Comparison of ENCODE assay signal across 18 cellular contexts in the genomic region with DNA sequence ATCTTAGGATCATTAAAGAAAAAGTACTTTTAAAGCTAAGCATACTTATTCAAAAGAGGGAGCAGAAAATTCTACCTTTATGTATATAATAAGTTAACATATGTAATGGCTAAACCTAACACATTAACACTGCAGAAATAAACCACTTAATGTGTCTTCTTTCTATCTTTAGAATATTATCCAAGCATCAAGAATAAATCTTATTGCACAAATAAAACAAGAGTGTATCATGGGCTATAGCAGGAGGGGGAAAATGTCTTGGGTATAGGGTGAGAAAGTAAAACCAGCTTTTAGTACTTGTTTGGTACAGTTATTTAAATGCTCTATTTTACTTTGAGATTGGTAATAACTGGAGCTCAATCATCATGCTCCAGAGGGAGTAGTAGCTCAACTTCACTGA. TPM values are rescaled to one million over a fixed set of nuclear protein-coding genes. Genes with fewer than 3 reads are reported as not detected.
DNase-seq lines count a peak whose midpoint lies in the region; ATAC-seq and TF ChIP-seq lines count a peak whose summit lies in the region.
"Had no signal": no experiment of that assay in that cellular context is flagged by ENCODE, and none has a peak within 500 bp of the region (broad histone marks: within the 10 kb centered on the region; RNA-seq: fewer than 3 reads in every experiment).

No MANE protein-coding gene starts in this region.

- H3K27me3 Mint-ChIP-seq in activated naive CD8-positive, alpha-beta T cell treated with anti-CD3 and anti-CD28 coated beads for 36 hours: no peaks in the 10 kb centered on the region
- H3K27me3 Mint-ChIP-seq in stimulated activated naive CD8-positive, alpha-beta T cell treated with anti-CD3 and anti-CD28 coated beads, Interleukin-15, amount 100 ng/mL, for 72 hours: no peaks in the 10 kb centered on the region
- H3K27me3 Mint-ChIP-seq: type B pancreatic cell had no signal

- DNase-seq in activated naive CD4-positive, alpha-beta T cell treated with anti-CD3 and anti-CD28 coated beads, Interleukin-2, amount 50 U/mL, for 72 hours (ENCODE audit: low spot score in 2 of 2): no peak
- DNase-seq in activated naive CD4-positive, alpha-beta T cell treated with anti-CD3 and anti-CD28 coated beads, Interleukin-2, amount 50 U/mL, for 16 hours: no peak
- DNase-seq in activated naive CD8-positive, alpha-beta T cell treated with anti-CD3 and anti-CD28 coated beads for 36 hours: no peak
- no peak for DNase-seq in stimulated activated naive CD8-positive, alpha-beta T cell treated with anti-CD3 and anti-CD28 coated beads, Interleukin-15, amount 100 ng/mL, for 72 hours
- DNase-seq in RKO (ENCODE audit: low spot score) (no peak), GDM1 (lab: John Stamatoyannopoulos, UW) (no peak)
- DNase-seq: activated B cell treated with CpG ODN at 0.5 μM for 24 hours; effector memory CD4-positive, alpha-beta T cell; lower lobe of right lung; midbrain; NCI-H146; NCI-H226; NCI-H69; occipital lobe; SHP77 treated with DMSO at 0.1 percent for 48 hours had no signal

- H3K9me3 Mint-ChIP-seq in activated naive CD4-positive, alpha-beta T cell treated with anti-CD3 and anti-CD28 coated beads, Interleukin-2, amount 50 U/mL, for 72 hours: peaks cover 0 to 3% of the 10 kb centered on the region in 2 donors
- H3K9me3 Mint-ChIP-seq in activated naive CD8-positive, alpha-beta T cell treated with anti-CD3 and anti-CD28 coated beads for 36 hours: peaks cover 20% of the 10 kb centered on the region
- H3K9me3 Mint-ChIP-seq in stimulated activated naive CD8-positive, alpha-beta T cell treated with anti-CD3 and anti-CD28 coated beads, Interleukin-15, amount 100 ng/mL, for 72 hours: no peaks in the 10 kb centered on the region
- H3K9me3 Mint-ChIP-seq: activated B cell treated with CpG ODN at 0.5 μM for 24 hours; natural killer cell treated with Interleukin-12 subunit alpha and Interleukin-12 subunit beta and Interleukin-15 and Interleukin-18, amount 100 ng/mL, for 72 hours; type B pancreatic cell had no signal

- peak overlapping the region; percentile 87 to 98 for H3K27ac Mint-ChIP-seq in activated naive CD4-positive, alpha-beta T cell treated with anti-CD3 and anti-CD28 coated beads, Interleukin-2, amount 50 U/mL, for 72 hours
- H3K27ac Mint-ChIP-seq in activated naive CD8-positive, alpha-beta T cell treated with anti-CD3 and anti-CD28 coated beads for 36 hours: peak overlapping the region; percentile 92
- peak overlapping the region; percentile 91 to 96 for H3K27ac Mint-ChIP-seq in stimulated activated naive CD8-positive, alpha-beta T cell treated with anti-CD3 and anti-CD28 coated beads, Interleukin-15, amount 100 ng/mL, for 72 hours
- H3K27ac Mint-ChIP-seq: activated B cell treated with CpG ODN at 0.5 μM for 24 hours, type B pancreatic cell had no signal

- H3K36me3 Mint-ChIP-seq in activated naive CD4-positive, alpha-beta T cell treated with anti-CD3 and anti-CD28 coated beads, Interleukin-2, amount 50 U/mL, for 72 hours: peaks cover 35 to 61% of the 10 kb centered on the region in 2 donors
- H3K36me3 Mint-ChIP-seq in activated naive CD8-positive, alpha-beta T cell treated with anti-CD3 and anti-CD28 coated beads for 36 hours: peaks cover 87% of the 10 kb centered on the region
- H3K36me3 Mint-ChIP-seq: natural killer cell treated with Interleukin-12 subunit alpha and Interleukin-12 subunit beta and Interleukin-15 and Interleukin-18, amount 100 ng/mL, for 72 hours; type B pancreatic cell had no signal

- peaks cover 87% of the 10 kb centered on the region for H3K4me1 Mint-ChIP-seq in activated naive CD8-positive, alpha-beta T cell treated with anti-CD3 and anti-CD28 coated beads for 36 hours
- H3K4me1 Mint-ChIP-seq in stimulated activated naive CD8-positive, alpha-beta T cell treated with anti-CD3 and anti-CD28 coated beads, Interleukin-15, amount 100 ng/mL, for 72 hours: peaks cover 95% of the 10 kb centered on the region
- H3K4me1 Mint-ChIP-seq: activated B cell treated with CpG ODN at 0.5 μM for 24 hours had no signal

- no peak for ATAC-seq in activated naive CD4-positive, alpha-beta T cell treated with anti-CD3 and anti-CD28 coated beads, Interleukin-2, amount 50 U/mL, for 72 hours
- ATAC-seq in SK-N-SH treated with all-trans-retinoic acid at 6 μM for 48 hours: 0 out of 3 replicates have a peak, but pooled peaks have one; percentile 8
- ATAC-seq in stimulated activated naive CD8-positive, alpha-beta T cell treated with anti-CD3 and anti-CD28 coated beads, Interleukin-15, amount 100 ng/mL, for 72 hours: no peak
- ATAC-seq: lower lobe of right lung; natural killer cell treated with Interleukin-12 subunit alpha and Interleukin-12 subunit beta and Interleukin-15 and Interleukin-18, amount 100 ng/mL, for 72 hours had no signal

- H3K4me3 Mint-ChIP-seq in activated naive CD8-positive, alpha-beta T cell treated with anti-CD3 and anti-CD28 coated beads for 36 hours: no peak overlapping the region
- H3K4me3 Mint-ChIP-seq in stimulated activated naive CD8-positive, alpha-beta T cell treated with anti-CD3 and anti-CD28 coated beads, Interleukin-15, amount 100 ng/mL, for 72 hours: peak overlapping the region; percentile 56 to 67
- H3K4me3 Mint-ChIP-seq: activated B cell treated with CpG ODN at 0.5 μM for 24 hours; natural killer cell treated with Interleukin-12 subunit alpha and Interleukin-12 subunit beta and Interleukin-15 and Interleukin-18, amount 100 ng/mL, for 72 hours; type B pancreatic cell had no signal

TF ChIP-seq in SK-N-SH treated with all-trans-retinoic acid at 6 μM for 48 hours, 23 proteins besides CTCF, POLR2A, EP300 and RAD21:
- TF ChIP-seq, protein P1, sequence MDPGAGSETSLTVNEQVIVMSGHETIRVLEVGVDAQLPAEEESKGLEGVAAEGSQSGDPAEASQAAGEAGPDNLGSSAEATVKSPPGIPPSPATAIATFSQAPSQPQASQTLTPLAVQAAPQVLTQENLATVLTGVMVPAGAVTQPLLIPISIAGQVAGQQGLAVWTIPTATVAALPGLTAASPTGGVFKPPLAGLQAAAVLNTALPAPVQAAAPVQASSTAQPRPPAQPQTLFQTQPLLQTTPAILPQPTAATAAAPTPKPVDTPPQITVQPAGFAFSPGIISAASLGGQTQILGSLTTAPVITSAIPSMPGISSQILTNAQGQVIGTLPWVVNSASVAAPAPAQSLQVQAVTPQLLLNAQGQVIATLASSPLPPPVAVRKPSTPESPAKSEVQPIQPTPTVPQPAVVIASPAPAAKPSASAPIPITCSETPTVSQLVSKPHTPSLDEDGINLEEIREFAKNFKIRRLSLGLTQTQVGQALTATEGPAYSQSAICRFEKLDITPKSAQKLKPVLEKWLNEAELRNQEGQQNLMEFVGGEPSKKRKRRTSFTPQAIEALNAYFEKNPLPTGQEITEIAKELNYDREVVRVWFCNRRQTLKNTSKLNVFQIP (CRISPR knock-in tag; IDR thresholded peaks at IDR 0.05; ENCODE audit: borderline replicate concordance, low read depth): no peak
- no peak for TF ChIP-seq OSR1 (CRISPR knock-in tag; IDR thresholded peaks at IDR 0.05)
- no peak for TF ChIP-seq CSDC2 (CRISPR knock-in tag; IDR thresholded peaks at IDR 0.05)
- TF ChIP-seq SNAI2 (CRISPR knock-in tag; IDR thresholded peaks at IDR 0.05): no peak
- TF ChIP-seq TCF4 (CRISPR knock-in tag; IDR thresholded peaks at IDR 0.05; ENCODE audit: borderline replicate concordance): no peak
- no peak for TF ChIP-seq GLIS3 (CRISPR knock-in tag; IDR thresholded peaks at IDR 0.05)
- no peak for TF ChIP-seq ZNF70 (CRISPR knock-in tag; IDR thresholded peaks at IDR 0.05)
- TF ChIP-seq ZNF565 (CRISPR knock-in tag; conservative IDR thresholded peaks at IDR 0.05; ENCODE audit: low read depth): no peak
- TF ChIP-seq PPARA (CRISPR knock-in tag; IDR thresholded peaks at IDR 0.05; ENCODE audit: borderline replicate concordance): no peak
- no peak for TF ChIP-seq BACH2 (CRISPR knock-in tag; IDR thresholded peaks at IDR 0.05; ENCODE audit: borderline replicate concordance)
- TF ChIP-seq ZNF8 (CRISPR knock-in tag; IDR thresholded peaks at IDR 0.05): no peak

RNA-seq across cellular contexts. Expression of a gene that starts 10.9 kb away (rescaled TPM):
- total RNA-seq in activated naive CD4-positive, alpha-beta T cell treated with anti-CD3 and anti-CD28 coated beads, Interleukin-2, amount 50 U/mL, for 72 hours: 100 to 1,000 TPM; 104 to 119 TPM
- total RNA-seq in activated naive CD8-positive, alpha-beta T cell treated with anti-CD3 and anti-CD28 coated beads for 36 hours: 10 to 100 TPM; 63.5 to 65.8 TPM
